8 cellular contexts compared by ENCODE assay signal in genomic region chr19:52343548-52343947, GRCh38. TPM values are rescaled to one million over a fixed set of nuclear protein-coding genes. Genes with fewer than 3 reads are reported as not detected.
DNase-seq lines count a peak whose midpoint lies in the region; ATAC-seq and TF ChIP-seq lines count a peak whose summit lies in the region.

No MANE protein-coding gene starts in this region.

- TF ChIP-seq EP300 in Ishikawa (IDR thresholded peaks at IDR 0.05; ENCODE audit: borderline replicate concordance) (no peak), stomach (IDR thresholded peaks at IDR 0.05) (no peak)

- no peaks in the 10 kb centered on the region for H3K79me1 ChIP-seq in mesendoderm (ENCODE audit: low read length)

- H3K4me3 Mint-ChIP-seq in CD8-positive, alpha-beta T cell, result no peak overlapping the region
- H3K4me3 Mint-ChIP-seq in central memory CD8-positive, alpha-beta T cell, result no peak overlapping the region

- intact Hi-C loops in CD8-positive, alpha-beta T cell (cut with DNase I, micrococcal nuclease), result loop anchor here (1.0 to 5.0 kb wide), 4 partner anchors 96 to 405 kb away; no protein-coding TSS in a partner anchor
- intact Hi-C loops in stomach (cut with DNase I; ENCODE audit: low total_unique reads), result no loop called here

- no peak overlapping the region for H3K27ac ChIP-seq in CD8-positive, alpha-beta T cell (ENCODE audit: low read depth, low read length)
- H3K27ac ChIP-seq in VCaP (peak overlapping the region; percentile 18; the same call in 1 of the 2 replicates), mesendoderm (ENCODE audit: low read depth, low read length) (no peak overlapping the region), stomach (no peak overlapping the region)

- H3K23ac ChIP-seq in mesendoderm (ENCODE audit: low read length), result no peak overlapping the region

- H3K27me3 ChIP-seq in CD8-positive, alpha-beta T cell (ENCODE audit: insufficient read depth, low read length), result no peaks in the 10 kb centered on the region
- no peaks in the 10 kb centered on the region for H3K27me3 ChIP-seq in mesendoderm (ENCODE audit: insufficient read depth, low read length, poor library complexity)
- no peaks in the 10 kb centered on the region for H3K27me3 ChIP-seq in stomach

- no peak overlapping the region for H3K4me3 ChIP-seq in CD8-positive, alpha-beta T cell (ENCODE audit: low read depth, low read length)
- H3K4me3 ChIP-seq in mesendoderm (ENCODE audit: low read length) (no peak overlapping the region), stomach (no peak overlapping the region)

- no peak overlapping the region for H2BK5ac ChIP-seq in mesendoderm (ENCODE audit: low read length)

- H3K18ac ChIP-seq in mesendoderm (ENCODE audit: low read length), result no peak overlapping the region

- peaks cover 14% of the 10 kb centered on the region for H3K36me3 Mint-ChIP-seq in CD8-positive, alpha-beta T cell
- H3K36me3 Mint-ChIP-seq in central memory CD8-positive, alpha-beta T cell (ENCODE audit: insufficient read depth), result no peaks in the 10 kb centered on the region

- POLR2A ChIA-PET in CD8-positive, alpha-beta T cell (lab: Charles Lee), result no interaction called here

- H3K9me3 ChIP-seq in CD8-positive, alpha-beta T cell (ENCODE audit: low read length), result peaks cover 4% of the 10 kb centered on the region
- peaks cover 0 to 64% (median 29%) of the 10 kb centered on the region in 4 donors for H3K9me3 ChIP-seq in stomach

- H3K56ac ChIP-seq in mesendoderm (ENCODE audit: low read length), result no peak overlapping the region

- H2BK15ac ChIP-seq in mesendoderm (replicated peaks; ENCODE audit: low read depth), result no peak overlapping the region

- no peak overlapping the region for H3K9ac ChIP-seq in mesendoderm (ENCODE audit: low read length)

- WGBS in mesendoderm (ENCODE audit: extremely low coverage, insufficient coverage, low lambda C conversion rate), result no CpG with 5 or more reads among the region's 8 CpGs
- 21 to 33% (median 27%) methylated on average over 8 of the region's 8 CpGs for WGBS in stomach, 5 donors

- H3K27ac Mint-ChIP-seq in CD8-positive, alpha-beta T cell, result no peak overlapping the region
- H3K27ac Mint-ChIP-seq in central memory CD8-positive, alpha-beta T cell (ENCODE audit: low read depth), result no peak overlapping the region

- no peak overlapping the region for H4K8ac ChIP-seq in mesendoderm (ENCODE audit: low read depth, low read length)

- peaks cover 2% of the 10 kb centered on the region for H3K9me3 Mint-ChIP-seq in CD8-positive, alpha-beta T cell
- no peaks in the 10 kb centered on the region for H3K9me3 Mint-ChIP-seq in central memory CD8-positive, alpha-beta T cell

- no peak overlapping the region for H4K5ac ChIP-seq in mesendoderm (ENCODE audit: low read length)

- H3K36me3 ChIP-seq in CD8-positive, alpha-beta T cell (ENCODE audit: insufficient read depth, low read length), result peaks cover 3% of the 10 kb centered on the region
- H3K36me3 ChIP-seq in mesendoderm (ENCODE audit: control insufficient read depth, insufficient read depth, low read length) (no peaks in the 10 kb centered on the region), stomach (peaks cover 0 to 18% (median 14%) of the 10 kb centered on the region in 4 donors)

- H3K79me2 ChIP-seq in mesendoderm (ENCODE audit: control insufficient read depth, insufficient read depth, low read length), result no peaks in the 10 kb centered on the region

- CTCF ChIA-PET in CD8-positive, alpha-beta T cell (lab: Charles Lee), result interaction anchor here (0.7 to 1.2 kb wide), 5 partner anchors 113 to 411 kb away, joined by 3 to 6 read pairs (median 3); no protein-coding TSS in a partner anchor

- H3K4me2 ChIP-seq in mesendoderm (ENCODE audit: low read length), result no peak overlapping the region

- H2BK120ac ChIP-seq in mesendoderm (ENCODE audit: low read depth, low read length), result no peak overlapping the region

- H3K4me1 Mint-ChIP-seq in CD8-positive, alpha-beta T cell (ENCODE audit: low read depth), result peaks cover 4% of the 10 kb centered on the region
- no peaks in the 10 kb centered on the region for H3K4me1 Mint-ChIP-seq in central memory CD8-positive, alpha-beta T cell

- TF ChIP-seq POLR2A in stomach (IDR thresholded peaks at IDR 0.05), result no peak

- peak; percentile 48 for TF ChIP-seq CTCF in CD8-positive, alpha-beta T cell (IDR thresholded peaks at IDR 0.05)
- peak; percentile 86 for TF ChIP-seq CTCF in VCaP (conservative IDR thresholded peaks at IDR 0.05)
- peak in 2 of 7 experiments; percentile 26 to 41 for TF ChIP-seq CTCF in stomach (IDR thresholded peaks at IDR 0.05)

- peak in 6 of 7 experiments; percentile 19 to 62 (median 44) for DNase-seq in CD8-positive, alpha-beta T cell
- DNase-seq in central memory CD8-positive, alpha-beta T cell (ENCODE audit: low spot score in 2 of 2), result peak; percentile 18 to 31
- DNase-seq in mesendoderm, result peak; percentile 89
- peak; percentile 36 for DNase-seq in stomach
- no peak for DNase-seq in T1000 (lab: John Stamatoyannopoulos, UW)

- no peaks in the 10 kb centered on the region for H3K4me1 ChIP-seq in CD8-positive, alpha-beta T cell (ENCODE audit: insufficient read depth, low read length)
- no peaks in the 10 kb centered on the region for H3K4me1 ChIP-seq in mesendoderm (ENCODE audit: control insufficient read depth, low read depth, low read length)
- no peaks in the 10 kb centered on the region for H3K4me1 ChIP-seq in stomach

- H3K27me3 Mint-ChIP-seq in CD8-positive, alpha-beta T cell (ENCODE audit: low read depth), result no peaks in the 10 kb centered on the region
- no peaks in the 10 kb centered on the region for H3K27me3 Mint-ChIP-seq in central memory CD8-positive, alpha-beta T cell

- no peak overlapping the region for H2AK5ac ChIP-seq in mesendoderm (ENCODE audit: low read length)

- peak; percentile 73 for ATAC-seq in CD8-positive, alpha-beta T cell
- no peak for ATAC-seq in central memory CD8-positive, alpha-beta T cell (replicated peaks; ENCODE audit: extremely low read depth, poor library complexity, severe bottlenecking)
- no peak for ATAC-seq in GM18868 (IDR thresholded peaks at IDR 0.05; ENCODE audit: unreplicated experiment)

- no peak overlapping the region for H3K4ac ChIP-seq in mesendoderm (ENCODE audit: low read depth, low read length)

- TF ChIP-seq RAD21 in Ishikawa (IDR thresholded peaks at IDR 0.05; ENCODE audit: low read depth), result peak; percentile 52

TF ChIP-seq in Ishikawa, 13 proteins besides CTCF, POLR2A, EP300 and RAD21 (continues in another document):
- TF ChIP-seq, protein P1, sequence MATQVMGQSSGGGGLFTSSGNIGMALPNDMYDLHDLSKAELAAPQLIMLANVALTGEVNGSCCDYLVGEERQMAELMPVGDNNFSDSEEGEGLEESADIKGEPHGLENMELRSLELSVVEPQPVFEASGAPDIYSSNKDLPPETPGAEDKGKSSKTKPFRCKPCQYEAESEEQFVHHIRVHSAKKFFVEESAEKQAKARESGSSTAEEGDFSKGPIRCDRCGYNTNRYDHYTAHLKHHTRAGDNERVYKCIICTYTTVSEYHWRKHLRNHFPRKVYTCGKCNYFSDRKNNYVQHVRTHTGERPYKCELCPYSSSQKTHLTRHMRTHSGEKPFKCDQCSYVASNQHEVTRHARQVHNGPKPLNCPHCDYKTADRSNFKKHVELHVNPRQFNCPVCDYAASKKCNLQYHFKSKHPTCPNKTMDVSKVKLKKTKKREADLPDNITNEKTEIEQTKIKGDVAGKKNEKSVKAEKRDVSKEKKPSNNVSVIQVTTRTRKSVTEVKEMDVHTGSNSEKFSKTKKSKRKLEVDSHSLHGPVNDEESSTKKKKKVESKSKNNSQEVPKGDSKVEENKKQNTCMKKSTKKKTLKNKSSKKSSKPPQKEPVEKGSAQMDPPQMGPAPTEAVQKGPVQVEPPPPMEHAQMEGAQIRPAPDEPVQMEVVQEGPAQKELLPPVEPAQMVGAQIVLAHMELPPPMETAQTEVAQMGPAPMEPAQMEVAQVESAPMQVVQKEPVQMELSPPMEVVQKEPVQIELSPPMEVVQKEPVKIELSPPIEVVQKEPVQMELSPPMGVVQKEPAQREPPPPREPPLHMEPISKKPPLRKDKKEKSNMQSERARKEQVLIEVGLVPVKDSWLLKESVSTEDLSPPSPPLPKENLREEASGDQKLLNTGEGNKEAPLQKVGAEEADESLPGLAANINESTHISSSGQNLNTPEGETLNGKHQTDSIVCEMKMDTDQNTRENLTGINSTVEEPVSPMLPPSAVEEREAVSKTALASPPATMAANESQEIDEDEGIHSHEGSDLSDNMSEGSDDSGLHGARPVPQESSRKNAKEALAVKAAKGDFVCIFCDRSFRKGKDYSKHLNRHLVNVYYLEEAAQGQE (IDR thresholded peaks at IDR 0.05; ENCODE audit: low read depth), result no peak
- TF ChIP-seq TCF12 (IDR thresholded peaks at IDR 0.05; ENCODE audit: low read depth), result no peak
- no peak for TF ChIP-seq TEAD4 (IDR thresholded peaks at IDR 0.05)
- no peak for TF ChIP-seq CEBPB (IDR thresholded peaks at IDR 0.05)
- TF ChIP-seq EGR1 (IDR thresholded peaks at IDR 0.05), result no peak
- TF ChIP-seq ZBTB7A (IDR thresholded peaks at IDR 0.05; ENCODE audit: low read depth), result no peak
- no peak for TF ChIP-seq CREB1 (IDR thresholded peaks at IDR 0.05; ENCODE audit: low read depth)
- TF ChIP-seq, protein P2, sequence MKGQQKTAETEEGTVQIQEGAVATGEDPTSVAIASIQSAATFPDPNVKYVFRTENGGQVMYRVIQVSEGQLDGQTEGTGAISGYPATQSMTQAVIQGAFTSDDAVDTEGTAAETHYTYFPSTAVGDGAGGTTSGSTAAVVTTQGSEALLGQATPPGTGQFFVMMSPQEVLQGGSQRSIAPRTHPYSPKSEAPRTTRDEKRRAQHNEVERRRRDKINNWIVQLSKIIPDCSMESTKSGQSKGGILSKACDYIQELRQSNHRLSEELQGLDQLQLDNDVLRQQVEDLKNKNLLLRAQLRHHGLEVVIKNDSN (IDR thresholded peaks at IDR 0.05), result no peak
- no peak for TF ChIP-seq NFIC (IDR thresholded peaks at IDR 0.05)

RNA-seq across cellular contexts. Expression of gene ZNF610, which starts 7.5 kb away (rescaled TPM):
- under 1 TPM; 0.33 TPM for total RNA-seq in CD8-positive, alpha-beta T cell
- 4.4 TPM for polyA plus RNA-seq in mesendoderm (2013, experiment 1 of 2)
- polyA plus RNA-seq in mesendoderm (2013, experiment 2 of 2), result 4.4 TPM
- 1 to 10 TPM in 1 of 5 donors, under 1 TPM in 1, not detected in 3; 0.45 to 2.2 TPM for total RNA-seq in stomach
- 1 to 10 TPM in 2 of 3 donors, under 1 TPM in 1; 0.93 to 2.6 (median 1.4) TPM for polyA plus RNA-seq in stomach

RNA-seq across cellular contexts. Expression of gene ZNF880, which starts 26.2 kb away (rescaled TPM):
- 10 to 100 TPM; 26.1 to 31.0 TPM for total RNA-seq in CD8-positive, alpha-beta T cell
- polyA plus RNA-seq in mesendoderm (2013, experiment 1 of 2), result 24.0 TPM
- 23.6 TPM for polyA plus RNA-seq in mesendoderm (2013, experiment 2 of 2)
- 10 to 100 TPM in 3 of 5 donors, 1 to 10 TPM in 2; 4.1 to 44.2 (median 11.6) TPM for total RNA-seq in stomach
- 10 to 100 TPM in 2 of 3 donors, 1 to 10 TPM in 1; 8.4 to 10.4 (median 10.2) TPM for polyA plus RNA-seq in stomach

RNA-seq across cellular contexts. Expression of gene ZNF480, which starts 46.6 kb away (rescaled TPM):
- 1 to 10 TPM; 7.8 to 9.1 TPM for total RNA-seq in CD8-positive, alpha-beta T cell
- polyA plus RNA-seq in mesendoderm (2013, experiment 1 of 2), result 14.6 TPM
- polyA plus RNA-seq in mesendoderm (2013, experiment 2 of 2), result 14.4 TPM
- total RNA-seq in stomach, result 10 to 100 TPM in 1 of 5 donors, 1 to 10 TPM in 4; 2.2 to 11.0 (median 8.1) TPM
- polyA plus RNA-seq in stomach, result 1 to 10 TPM; 4.0 to 5.2 (median 4.8) TPM

RNA-seq across cellular contexts. Expression of gene ZNF528, which starts 54.1 kb away (rescaled TPM):
- total RNA-seq in CD8-positive, alpha-beta T cell, result 10 to 100 TPM; 12.2 to 15.3 TPM
- polyA plus RNA-seq in mesendoderm (2013, experiment 1 of 2), result 4.7 TPM
- polyA plus RNA-seq in mesendoderm (2013, experiment 2 of 2), result 3.4 TPM
- 10 to 100 TPM; 11.7 to 40.8 (median 16.2) TPM for total RNA-seq in stomach
- polyA plus RNA-seq in stomach, result 1 to 10 TPM; 3.7 to 9.0 (median 5.7) TPM
